Comparison of ENCODE assay signal across 9 cellular contexts in the genomic region with DNA sequence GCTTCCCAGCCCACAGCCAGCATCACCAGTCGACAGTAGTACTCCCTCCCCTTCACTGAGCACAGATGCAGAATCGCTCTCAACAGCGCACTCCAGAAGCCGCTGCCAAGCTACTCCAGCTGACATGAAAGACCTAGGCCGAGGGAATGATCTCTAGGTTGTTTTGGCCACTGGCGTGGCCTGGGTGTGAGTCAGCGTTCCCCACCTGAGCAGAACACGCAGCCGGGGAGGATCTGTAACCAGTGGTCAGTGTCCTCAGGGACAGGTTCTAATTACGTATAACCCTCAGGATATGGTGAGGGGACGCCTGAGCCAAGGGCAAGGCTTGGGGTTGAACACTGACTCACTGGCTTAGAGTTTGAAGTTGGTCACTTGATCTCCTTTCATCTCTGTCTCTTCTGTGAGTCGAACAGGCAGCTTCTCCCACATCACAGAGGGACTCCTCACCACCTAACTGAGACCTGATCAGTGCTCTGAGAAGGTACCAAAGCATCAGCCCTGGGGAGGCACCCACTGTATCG.
A peak's percentile ranks its signal among the peaks of the same experiment; 100 is the strongest.
DNase-seq lines count a peak whose midpoint lies in the region; ATAC-seq, FAIRE-seq and TF ChIP-seq lines count a peak whose summit lies in the region.
"Had no signal": no experiment of that assay in that cellular context is flagged by ENCODE, and none has a peak within 500 bp of the region (broad histone marks: within the 10 kb centered on the region; RNA-seq: fewer than 3 reads in every experiment).

No MANE protein-coding gene starts in this region.

- in situ Hi-C loops in KBM-7 (cut with MboI; ENCODE audit: low pct_unique_long_range_greater_than_20kb, low sequenced_read_pairs), result no loop called here

- POLR2A ChIA-PET in A549 (lab: Yijun Ruan, JAX), result interaction anchor here (0.8 kb wide), 1 partner anchor 21 kb away, joined by 3 read pairs; no protein-coding TSS in a partner anchor

- CTCF ChIA-PET in A549 (lab: Yijun Ruan, JAX), result interaction anchor here (0.9 to 7.4 kb wide), 6 partner anchors 15 to 110 kb away, joined by 3 to 87 read pairs (median 4); no protein-coding TSS in a partner anchor

- no peaks in the 10 kb centered on the region for H3K36me3 ChIP-seq in muscle layer of duodenum (ENCODE audit: control insufficient read depth in 1 of 2, insufficient read depth in 2 of 2, low read length in 2 of 2)

- no peak for TF ChIP-seq EP300 in A549 (IDR thresholded peaks at IDR 0.05)

- H3K4me2 ChIP-seq in A549, result peak overlapping the region; percentile 11; the same call in 1 of the 3 replicates

- H3K4me1 ChIP-seq in A549 (peaks cover 26% of the 10 kb centered on the region), muscle layer of duodenum (ENCODE audit: control insufficient read depth in 1 of 2, insufficient read depth in 2 of 2, low read length in 2 of 2) (peaks cover 22 to 28% of the 10 kb centered on the region in 2 donors)

- H3K27ac ChIP-seq in A549 (peak overlapping the region; percentile 32 to 68; a peak in 4 of 6 replicates), coronary artery (peak overlapping the region; percentile 82 to 96), muscle layer of duodenum (ENCODE audit: low read length) (peak overlapping the region; percentile 64)

- DNase-seq in A549 (ENCODE audit: low read depth in 1 of 2, low spot score in 1 of 2) (no peak), M059J (ENCODE audit: low read depth) (peak; percentile 98), coronary artery (ENCODE audit: low spot score) (peak; percentile 76), KBM-7 (no peak), SW 1271 (lab: John Stamatoyannopoulos, UW) (no peak)
- DNase-seq: mucosa of descending colon had no signal

- H3K9me3 ChIP-seq in A549 (no peaks in the 10 kb centered on the region), muscle layer of duodenum (ENCODE audit: control insufficient read depth in 1 of 2, low read length in 2 of 2) (no peaks in the 10 kb centered on the region)
- H3K9me3 ChIP-seq: mucosa of descending colon had no signal

- whole genome bisulfite sequencing in A549 (ENCODE audit: missing lambda C conversion rate), result 63% methylated on average over 8 of the region's 13 CpGs

- H3K4me3 ChIP-seq in A549, result no peak overlapping the region
- no peak overlapping the region for H3K4me3 ChIP-seq in coronary artery
- H3K4me3 ChIP-seq in muscle layer of duodenum (ENCODE audit: low read depth in 1 of 2, low read length in 2 of 2), result peak overlapping the region in 1 of 2 donors; percentile 17
- H3K4me3 ChIP-seq: mucosa of descending colon had no signal

- TF ChIP-seq RAD21 in A549 (conservative IDR thresholded peaks at IDR 0.05 in 1 of 2, IDR thresholded peaks at IDR 0.05 in 1 of 2), result no peak

- ATAC-seq in A549 (peak; percentile 56 to 59), GM21717 (IDR thresholded peaks at IDR 0.05; ENCODE audit: unreplicated experiment) (no peak), HG03565 (IDR thresholded peaks at IDR 0.05; ENCODE audit: unreplicated experiment) (no peak)
- ATAC-seq: mucosa of descending colon had no signal

- no peak for TF ChIP-seq POLR2A in A549 (IDR thresholded peaks at IDR 0.05; ENCODE audit: low read length)

- no peak for FAIRE-seq in A549 (lab: Jason Lieb, UNC)

- H3K27me3 ChIP-seq in muscle layer of duodenum (ENCODE audit: low read depth, low read length), result no peaks in the 10 kb centered on the region

- TF ChIP-seq CTCF in A549 (IDR thresholded peaks at IDR 0.05) (no peak), coronary artery (IDR thresholded peaks at IDR 0.05) (no peak)

TF ChIP-seq in A549, 52 proteins besides CTCF, POLR2A, EP300 and RAD21:
- no peak for TF ChIP-seq HMGXB4 (CRISPR knock-in tag; IDR thresholded peaks at IDR 0.05; ENCODE audit: borderline replicate concordance)
- no peak for TF ChIP-seq CHD2 (IDR thresholded peaks at IDR 0.05; ENCODE audit: low read length, partially characterized antibody)
- TF ChIP-seq ESRRA (IDR thresholded peaks at IDR 0.05; ENCODE audit: borderline replicate concordance, low read length), result no peak
- TF ChIP-seq MYC (IDR thresholded peaks at IDR 0.05; ENCODE audit: borderline replicate concordance, low read length), result no peak
- TF ChIP-seq, protein P1, sequence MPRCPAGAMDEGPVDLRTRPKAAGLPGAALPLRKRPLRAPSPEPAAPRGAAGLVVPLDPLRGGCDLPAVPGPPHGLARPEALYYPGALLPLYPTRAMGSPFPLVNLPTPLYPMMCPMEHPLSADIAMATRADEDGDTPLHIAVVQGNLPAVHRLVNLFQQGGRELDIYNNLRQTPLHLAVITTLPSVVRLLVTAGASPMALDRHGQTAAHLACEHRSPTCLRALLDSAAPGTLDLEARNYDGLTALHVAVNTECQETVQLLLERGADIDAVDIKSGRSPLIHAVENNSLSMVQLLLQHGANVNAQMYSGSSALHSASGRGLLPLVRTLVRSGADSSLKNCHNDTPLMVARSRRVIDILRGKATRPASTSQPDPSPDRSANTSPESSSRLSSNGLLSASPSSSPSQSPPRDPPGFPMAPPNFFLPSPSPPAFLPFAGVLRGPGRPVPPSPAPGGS (IDR thresholded peaks at IDR 0.05), result no peak
- TF ChIP-seq JUNB (IDR thresholded peaks at IDR 0.05), result no peak
- TF ChIP-seq HOXB5 (CRISPR knock-in tag; IDR thresholded peaks at IDR 0.05), result no peak
- no peak for TF ChIP-seq FOXS1 (CRISPR knock-in tag; IDR thresholded peaks at IDR 0.05)
- no peak for TF ChIP-seq NR3C1 (IDR thresholded peaks at IDR 0.05)

Comparison
In these comparisons a context has a peak if more than half of its experiments do, and no peak if none do; other contexts are left out.
1. ATAC-seq: peak in A549 (2 of 2); none in GM21717 (single experiment) and HG03565 (single experiment).
2. DNase-seq: peak in M059J (single experiment) and coronary artery (single experiment); none in A549 (0 of 2), KBM-7 (single experiment) and SW 1271 (0 of 2).
3. Peak in every context shown above with its lines, with median percentiles within 50 percentile points of each other: H3K27ac ChIP-seq.